Comparison of ENCODE assay signal across 11 cellular contexts in genomic region chr21:36471254-36471723, GRCh38. TPM values are rescaled to one million over a fixed set of nuclear protein-coding genes. Genes with fewer than 3 reads are reported as not detected.
DNase-seq lines count a peak whose midpoint lies in the region; ATAC-seq, FAIRE-seq and TF ChIP-seq lines count a peak whose summit lies in the region.
"Had no signal": no experiment of that assay in that cellular context is flagged by ENCODE, and none has a peak within 500 bp of the region (broad histone marks: within the 10 kb centered on the region; RNA-seq: fewer than 3 reads in every experiment).

No MANE protein-coding gene starts in this region.

- H3K4me2 ChIP-seq in PC-9 (peak overlapping the region; percentile 54), mesenchymal stem cell (ENCODE audit: low read length, poor library complexity, severe bottlenecking) (no peak overlapping the region), MM.1S (ENCODE audit: low read depth, low read length) (no peak overlapping the region)

- H2AFZ ChIP-seq in PC-9 (no peak overlapping the region), mesenchymal stem cell (ENCODE audit: low read depth, low read length) (no peak overlapping the region), MM.1S (ENCODE audit: low read length) (no peak overlapping the region)

- H3K4ac ChIP-seq in mesenchymal stem cell (ENCODE audit: low read depth in 1 of 2, low read length in 2 of 2), result no peak overlapping the region

- H3K4me3 ChIP-seq in PC-9 (no peak overlapping the region), mesenchymal stem cell (ENCODE audit: insufficient read depth in 1 of 2, low read depth in 1 of 2, low read length in 2 of 2) (no peak overlapping the region), MM.1S (ENCODE audit: low read length) (no peak overlapping the region)

- CTCF ChIA-PET in PC-9 (lab: Charles Lee), result no interaction called here

- H3F3A ChIP-seq in PC-9 (ENCODE audit: insufficient read depth, low read depth) (peaks cover 13% of the 10 kb centered on the region), MM.1S (ENCODE audit: insufficient read depth, low read length) (no peaks in the 10 kb centered on the region)

- no peaks in the 10 kb centered on the region for H3K27me3 ChIP-seq in PC-9 (ENCODE audit: insufficient read depth, low read depth)
- no peaks in the 10 kb centered on the region for H3K27me3 ChIP-seq in mesenchymal stem cell (ENCODE audit: control insufficient read depth in 1 of 2, insufficient read depth in 1 of 2, low read length in 2 of 2)
- H3K27me3 ChIP-seq in MM.1S (replicated peaks; ENCODE audit: insufficient read depth, low read length), result no peaks in the 10 kb centered on the region

- BruUV-seq in PC-9 (replicated peaks; lab: Mats Ljungman, UMichigan), result no TSS peak

- no peak overlapping the region for H4K8ac ChIP-seq in mesenchymal stem cell (ENCODE audit: low read length)

- no peaks in the 10 kb centered on the region for H3K79me1 ChIP-seq in mesenchymal stem cell (replicated peaks; ENCODE audit: low read length, poor library complexity, severe bottlenecking)

- no peak for TF ChIP-seq CTCF in PC-9 (conservative IDR thresholded peaks at IDR 0.05)
- no peak for TF ChIP-seq CTCF in MM.1S (IDR thresholded peaks at IDR 0.05; ENCODE audit: low read length)

- POLR2A ChIA-PET in PC-9 (lab: Charles Lee; ENCODE audit: unreplicated experiment), result no interaction called here

- intact Hi-C loops in PC-9 (cut with micrococcal nuclease; ENCODE audit: unreplicated experiment), result no loop called here

- H2BK12ac ChIP-seq in mesenchymal stem cell (ENCODE audit: low read length in 2 of 2), result no peak overlapping the region

- no peak overlapping the region for H2AK5ac ChIP-seq in mesenchymal stem cell (ENCODE audit: low read length, severe bottlenecking)

- no peak overlapping the region for H2BK5ac ChIP-seq in mesenchymal stem cell (ENCODE audit: low read depth, low read length, poor library complexity, severe bottlenecking)

- no peak overlapping the region for H3K23ac ChIP-seq in mesenchymal stem cell (ENCODE audit: low read length in 2 of 2)

- peaks cover 19% of the 10 kb centered on the region for H3K4me1 ChIP-seq in PC-9 (replicated peaks; ENCODE audit: insufficient read depth)
- H3K4me1 ChIP-seq in mesenchymal stem cell (ENCODE audit: control insufficient read depth, insufficient read depth, low read depth, low read length), result peaks cover 6% of the 10 kb centered on the region
- no peaks in the 10 kb centered on the region for H3K4me1 ChIP-seq in MM.1S (ENCODE audit: low read length)

- no peaks in the 10 kb centered on the region for H4K20me1 ChIP-seq in PC-9 (ENCODE audit: insufficient read depth)
- H4K20me1 ChIP-seq in MM.1S (ENCODE audit: insufficient read depth, low read length), result no peaks in the 10 kb centered on the region

- DNase-seq in activated CD4-positive, CD25-positive, alpha-beta regulatory T cell treated with anti-CD3 and anti-CD28 coated beads, Interleukin-2, amount 50 U/mL, for 72 hours, result no peak
- peak; percentile 36 for DNase-seq in H54 (ENCODE audit: insufficient read length, low spot score)
- peak; percentile 11 to 79 for DNase-seq in PC-9
- peak; percentile 26 for DNase-seq in mesenchymal stem cell
- DNase-seq in caudate nucleus (lab: John Stamatoyannopoulos, UW), result no peak
- DNase-seq in MM.1S, result no peak
- DNase-seq: NCI-H510A; stimulated activated CD4-positive, alpha-beta T cell treated with anti-CD3 and anti-CD28 coated beads, Interleukin-2, amount 100 ng/mL, for 24 hours had no signal

- 100% methylated on average over 1 of the region's 1 CpG for WGBS in mesenchymal stem cell

- H3K9ac ChIP-seq in mesenchymal stem cell (ENCODE audit: low read length) (no peak overlapping the region), MM.1S (ENCODE audit: low read length) (no peak overlapping the region)

- H2BK120ac ChIP-seq in mesenchymal stem cell (ENCODE audit: low read depth, low read length), result no peak overlapping the region

- H3K36me3 ChIP-seq in PC-9 (ENCODE audit: low read depth) (no peaks in the 10 kb centered on the region), mesenchymal stem cell (ENCODE audit: control insufficient read depth in 1 of 2, insufficient read depth in 2 of 2, low read depth in 1 of 2, low read length in 2 of 2) (no peaks in the 10 kb centered on the region), MM.1S (replicated peaks; ENCODE audit: insufficient read depth, low read length) (no peaks in the 10 kb centered on the region)

- no peak for TF ChIP-seq POLR2A in H54 (IDR thresholded peaks at IDR 0.05; ENCODE audit: low read depth, low read length)

- FAIRE-seq in H54 (lab: Jason Lieb, UNC), result no peak

- H2BK15ac ChIP-seq in mesenchymal stem cell (ENCODE audit: low read depth, poor library complexity, severe bottlenecking), result no peak overlapping the region

- peak; percentile 65 to 87 for ATAC-seq in activated CD4-positive, CD25-positive, alpha-beta regulatory T cell treated with anti-CD3 and anti-CD28 coated beads, Interleukin-2, amount 50 U/mL, for 24 hours
- ATAC-seq in HG02588 (IDR thresholded peaks at IDR 0.05; ENCODE audit: unreplicated experiment), result no peak

- no peak overlapping the region for H4K91ac ChIP-seq in mesenchymal stem cell (ENCODE audit: low read length)

- H3K9me3 ChIP-seq in PC-9 (ENCODE audit: insufficient read depth, low read depth) (no peaks in the 10 kb centered on the region), mesenchymal stem cell (ENCODE audit: control insufficient read depth, low read length) (peaks cover 3% of the 10 kb centered on the region), MM.1S (replicated peaks; ENCODE audit: insufficient read depth, low read length) (no peaks in the 10 kb centered on the region)

- H3K27ac ChIP-seq in PC-9, result peak overlapping the region; percentile 67
- no peak overlapping the region for H3K27ac ChIP-seq in mesenchymal stem cell (ENCODE audit: low read length, poor library complexity, severe bottlenecking)
- no peak overlapping the region for H3K27ac ChIP-seq in caudate nucleus (ENCODE audit: low read depth, low read length)
- no peak overlapping the region for H3K27ac ChIP-seq in MM.1S (ENCODE audit: low read length)
- H3K27ac ChIP-seq: 22Rv1 had no signal

- no peak overlapping the region for H3K18ac ChIP-seq in mesenchymal stem cell (ENCODE audit: low read depth in 1 of 2, low read length in 2 of 2)

- H3K14ac ChIP-seq in mesenchymal stem cell (ENCODE audit: low read length in 2 of 2), result no peak overlapping the region

- H3K9me2 ChIP-seq in PC-9 (ENCODE audit: insufficient read depth), result no peaks in the 10 kb centered on the region
- H3K9me2 ChIP-seq in MM.1S (replicated peaks; ENCODE audit: insufficient read depth, low read length), result no peaks in the 10 kb centered on the region

- H3K79me2 ChIP-seq in PC-9 (ENCODE audit: low read depth) (no peaks in the 10 kb centered on the region), MM.1S (ENCODE audit: low read length) (no peaks in the 10 kb centered on the region)

RNA-seq across cellular contexts. Expression of gene CLDN14, which starts 8.6 kb away (rescaled TPM):
- total RNA-seq in PC-9 (2021), result not detected in 2 replicates
- not detected for polyA plus RNA-seq in mesenchymal stem cell (2013, experiment 1 of 2)
- not detected for polyA plus RNA-seq in mesenchymal stem cell (2013, experiment 2 of 2)

Comparison
In these comparisons a context has a peak if more than half of its experiments do, and no peak if none do; other contexts are left out.
1. DNase-seq: peak in H54 (single experiment), PC-9 (2 of 2) and mesenchymal stem cell (single experiment); none in activated CD4-positive, CD25-positive, alpha-beta regulatory T cell treated with anti-CD3 and anti-CD28 coated beads, Interleukin-2, amount 50 U/mL, for 72 hours (single experiment), caudate nucleus (0 of 61) and MM.1S (single experiment).